Comparison of ENCODE assay signal across 10 cellular contexts in genomic region chr14:34198096-34198495, GRCh38.
"Had no signal": no experiment of that assay in that cellular context is flagged by ENCODE, and none has a peak within 500 bp of the region (broad histone marks: within the 10 kb centered on the region; RNA-seq: fewer than 3 reads in every experiment).

No MANE protein-coding gene starts in this region.

- H3K9ac ChIP-seq: GM23248 had no signal

- DNase-seq: GM23248, GOT3, H7, HFFc6, IMR-90, KG1 had no signal

- H2AFZ ChIP-seq: GM23248 had no signal

- FAIRE-seq: K562 had no signal

- H3K9me3 ChIP-seq: HAP-1 had no signal

- H3K36me3 ChIP-seq: HAP-1 had no signal

- H3K4me3 ChIP-seq: GM23248, HAP-1, K562 had no signal

- H3K27ac ChIP-seq: GM23248, HL-60 had no signal

- H3K27ac Mint-ChIP-seq: HFFc6 had no signal

- ATAC-seq: HCT116, K562 had no signal

- H3K4me3 Mint-ChIP-seq: HFFc6 had no signal
